ENCODE assay signal across 8 cellular contexts in the genomic region with DNA sequence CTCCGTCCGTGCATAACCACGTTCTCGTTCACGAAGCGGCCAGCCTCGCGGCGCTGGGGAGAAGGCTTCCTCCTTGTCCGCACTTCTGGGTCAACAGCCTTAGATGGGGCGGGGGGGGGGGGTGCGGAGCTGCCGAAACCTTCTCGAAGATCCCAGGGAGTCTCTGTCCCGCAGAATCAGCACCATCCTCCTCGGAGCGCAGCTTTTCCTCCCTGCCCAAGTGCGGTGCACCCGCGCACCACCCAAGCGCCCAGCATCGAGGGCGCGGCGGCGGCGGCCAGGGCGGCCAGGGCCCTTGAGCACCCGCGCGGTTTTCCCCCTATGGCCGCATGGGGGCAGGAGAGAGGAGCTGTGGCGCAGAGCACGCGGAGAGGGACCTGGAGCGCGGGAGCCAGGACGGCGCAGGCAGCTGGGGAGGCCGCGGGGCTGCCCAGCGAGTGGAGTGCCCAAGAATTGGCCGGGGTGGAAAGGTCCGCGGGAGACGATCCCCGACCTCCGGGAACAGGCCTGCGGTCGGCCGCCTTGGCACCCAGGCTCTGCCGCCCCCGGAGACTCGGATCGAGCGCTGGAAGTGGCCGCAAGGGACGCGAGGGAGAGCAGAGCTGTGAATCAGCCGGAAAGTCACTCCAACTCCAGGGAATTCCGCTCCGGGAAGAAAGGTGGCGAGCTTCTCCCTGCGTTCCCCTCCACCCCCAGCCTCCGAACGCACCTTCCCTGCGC. TPM values are rescaled to one million over a fixed set of nuclear protein-coding genes. Genes with fewer than 3 reads are reported as not detected.
A peak's percentile ranks its signal among the peaks of the same experiment; 100 is the strongest.
DNase-seq lines count a peak whose midpoint lies in the region; ATAC-seq lines count a peak whose summit lies in the region.

No MANE protein-coding gene starts in this region.

- in situ Hi-C loops in G401 (cut with HindIII; ENCODE audit: low sequenced_read_pairs), result no loop called here

- peaks cover 69% of the 10 kb centered on the region for H3K27me3 Mint-ChIP-seq in activated CD4-positive, alpha-beta memory T cell treated with anti-CD3 and anti-CD28 coated beads for 36 hours

- H3K9me3 Mint-ChIP-seq in activated CD4-positive, alpha-beta memory T cell treated with anti-CD3 and anti-CD28 coated beads for 36 hours, result no peaks in the 10 kb centered on the region

- H3K36me3 Mint-ChIP-seq in activated CD4-positive, alpha-beta memory T cell treated with anti-CD3 and anti-CD28 coated beads for 36 hours, result peaks cover 2% of the 10 kb centered on the region

- H3K27ac Mint-ChIP-seq in activated CD4-positive, alpha-beta memory T cell treated with anti-CD3 and anti-CD28 coated beads for 36 hours, result no peak overlapping the region

- H3K4me1 Mint-ChIP-seq in activated CD4-positive, alpha-beta memory T cell treated with anti-CD3 and anti-CD28 coated beads for 36 hours (ENCODE audit: low read depth), result peaks cover 16% of the 10 kb centered on the region

- CTCF ChIA-PET in activated CD4-positive, alpha-beta memory T cell treated with anti-CD3 and anti-CD28 coated beads for 36 hours (lab: Charles Lee), result interaction anchor here (0.6 to 3.3 kb wide), 29 partner anchors 8 to 1615 kb away, joined by 3 to 45 read pairs (median 4); a partner anchor contains a TSS

- ATAC-seq in HG02588 (IDR thresholded peaks at IDR 0.05; ENCODE audit: unreplicated experiment) (peak; percentile 65), GM18517 (IDR thresholded peaks at IDR 0.05; ENCODE audit: unreplicated experiment) (no peak)

- DNase-seq in G401 (ENCODE audit: low spot score), result peak; percentile 71
- DNase-seq in NCI-H2196 (lab: John Stamatoyannopoulos, UW; ENCODE audit: unreplicated experiment), result peak; percentile 66
- DNase-seq in activated CD4-positive, alpha-beta memory T cell treated with anti-CD3 and anti-CD28 coated beads for 36 hours, result peak; percentile 76
- peak; percentile 33 for DNase-seq in effector CD4-positive, alpha-beta T cell
- peak; percentile 84 for DNase-seq in medulla oblongata (ENCODE audit: extremely low spot score)
- DNase-seq in stimulated activated CD4-positive, alpha-beta T cell treated with anti-CD3 and anti-CD28 coated beads, TNF-alpha, amount 100 ng/mL, for 4 hours (ENCODE audit: low read depth in 3 of 3), result peak; percentile 14 to 41 (median 30)

- intact Hi-C loops in activated CD4-positive, alpha-beta memory T cell treated with anti-CD3 and anti-CD28 coated beads for 36 hours (cut with micrococcal nuclease), result loop anchor here (2.0 to 5.0 kb wide), 3 partner anchors 81 to 259 kb away; a partner anchor contains a TSS

- POLR2A ChIA-PET in activated CD4-positive, alpha-beta memory T cell treated with anti-CD3 and anti-CD28 coated beads for 36 hours (lab: Charles Lee), result no interaction called here

- no peak overlapping the region for H3K4me3 Mint-ChIP-seq in activated CD4-positive, alpha-beta memory T cell treated with anti-CD3 and anti-CD28 coated beads for 36 hours

RNA-seq across cellular contexts. Expression of a gene that starts 43.1 kb away (rescaled TPM):
- not detected in 2 replicates for total RNA-seq in G401 (2014; rRNA removed; shearing (Covaris generic))
- total RNA-seq in activated CD4-positive, alpha-beta memory T cell treated with anti-CD3 and anti-CD28 coated beads for 36 hours, result not detected

Comparison
In these comparisons a context has a peak if more than half of its experiments do, and no peak if none do; other contexts are left out.
1. DNase-seq: peak in every context shown above with its lines; median percentile 84 in medulla oblongata; 76 in activated CD4-positive, alpha-beta memory T cell treated with anti-CD3 and anti-CD28 coated beads for 36 hours; 71 in G401; 66 in NCI-H2196; 33 in effector CD4-positive, alpha-beta T cell; 30 in stimulated activated CD4-positive, alpha-beta T cell treated with anti-CD3 and anti-CD28 coated beads, TNF-alpha, amount 100 ng/mL, for 4 hours.